ENCODE assay signal across 16 cellular contexts in the genomic region with DNA sequence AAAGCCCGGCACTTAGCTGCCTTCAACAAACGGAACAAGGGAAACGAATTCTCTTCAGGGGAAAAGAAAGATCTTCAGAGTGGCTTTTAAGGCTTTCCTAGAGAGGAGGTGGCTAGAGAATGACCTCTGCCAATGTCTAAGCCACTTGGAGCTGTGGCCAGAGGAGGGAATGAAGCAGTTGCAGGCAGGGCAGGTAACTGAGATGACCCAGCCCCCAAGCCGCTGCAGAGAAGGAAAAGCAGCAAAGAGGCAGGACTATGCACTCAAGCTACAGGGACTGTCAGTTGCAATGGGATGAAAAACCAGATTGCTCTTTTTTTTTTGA.
"Had no signal": no experiment of that assay in that cellular context is flagged by ENCODE, and none has a peak within 500 bp of the region (broad histone marks: within the 10 kb centered on the region; RNA-seq: fewer than 3 reads in every experiment).

No MANE protein-coding gene starts in this region.

- H3K27ac ChIP-seq: prostate gland had no signal

- H3K36me3 Mint-ChIP-seq: activated CD8-positive, alpha-beta memory T cell treated with anti-CD3 and anti-CD28 coated beads, Interleukin-2, amount 10 ng/mL, durations not matched to agents 7 days and 5 days; activated naive CD8-positive, alpha-beta T cell had no signal

- H3K9me3 Mint-ChIP-seq: activated B cell treated with CpG ODN at 0.5 μM for 24 hours; activated CD4-positive, alpha-beta memory T cell treated with anti-CD3 and anti-CD28 coated beads, Interleukin-2, amount 10 ng/mL, durations not matched to agents 7 days and 5 days; effector memory CD8-positive, alpha-beta T cell; nephron progenitor cell had no signal

- DNase-seq: activated B cell treated with CpG ODN at 0.5 μM for 24 hours; activated CD4-positive, alpha-beta memory T cell treated with anti-CD3 and anti-CD28 coated beads, Interleukin-2, amount 10 ng/mL, durations not matched to agents 7 days and 5 days; activated CD4-positive, alpha-beta T cell treated with anti-CD3 and anti-CD28 coated beads for 48 hours; activated CD8-positive, alpha-beta memory T cell treated with anti-CD3 and anti-CD28 coated beads, Interleukin-2, amount 10 ng/mL, durations not matched to agents 7 days and 5 days; dermis blood vessel endothelial cell; effector memory CD8-positive, alpha-beta T cell; foreskin fibroblast; hypothalamus; nephron progenitor cell; occipital lobe; stimulated activated CD4-positive, alpha-beta T cell treated with anti-CD3 and anti-CD28 coated beads, Interleukin-2, amount 100 ng/mL, for 24 hours; stimulated activated naive CD4-positive, alpha-beta T cell treated with Interleukin-2 at 50 U/mL for 16 hours; tibial artery had no signal

- H3K27ac Mint-ChIP-seq: activated B cell treated with CpG ODN at 0.5 μM for 24 hours; activated CD4-positive, alpha-beta memory T cell treated with anti-CD3 and anti-CD28 coated beads, Interleukin-2, amount 10 ng/mL, durations not matched to agents 7 days and 5 days; activated CD8-positive, alpha-beta memory T cell treated with anti-CD3 and anti-CD28 coated beads, Interleukin-2, amount 10 ng/mL, durations not matched to agents 7 days and 5 days; activated naive CD8-positive, alpha-beta T cell; effector memory CD8-positive, alpha-beta T cell; nephron progenitor cell had no signal

- H3K9me3 ChIP-seq: prostate gland, right atrium auricular region, tibial artery had no signal

- H3K36me3 ChIP-seq: prostate gland had no signal

- H3K27me3 ChIP-seq: right atrium auricular region, tibial artery had no signal

- H3K4me3 ChIP-seq: prostate gland, right atrium auricular region, tibial artery had no signal

- H3K4me1 Mint-ChIP-seq: activated B cell treated with CpG ODN at 0.5 μM for 24 hours; activated CD4-positive, alpha-beta memory T cell treated with anti-CD3 and anti-CD28 coated beads, Interleukin-2, amount 10 ng/mL, durations not matched to agents 7 days and 5 days; activated CD8-positive, alpha-beta memory T cell treated with anti-CD3 and anti-CD28 coated beads, Interleukin-2, amount 10 ng/mL, durations not matched to agents 7 days and 5 days had no signal

- H3K4me1 ChIP-seq: prostate gland had no signal

- H3K4me3 Mint-ChIP-seq: activated B cell treated with CpG ODN at 0.5 μM for 24 hours; activated CD4-positive, alpha-beta memory T cell treated with anti-CD3 and anti-CD28 coated beads, Interleukin-2, amount 10 ng/mL, durations not matched to agents 7 days and 5 days; activated CD8-positive, alpha-beta memory T cell treated with anti-CD3 and anti-CD28 coated beads, Interleukin-2, amount 10 ng/mL, durations not matched to agents 7 days and 5 days; activated naive CD8-positive, alpha-beta T cell; effector memory CD8-positive, alpha-beta T cell; nephron progenitor cell had no signal
